8 cellular contexts compared by ENCODE assay signal in the genomic region with DNA sequence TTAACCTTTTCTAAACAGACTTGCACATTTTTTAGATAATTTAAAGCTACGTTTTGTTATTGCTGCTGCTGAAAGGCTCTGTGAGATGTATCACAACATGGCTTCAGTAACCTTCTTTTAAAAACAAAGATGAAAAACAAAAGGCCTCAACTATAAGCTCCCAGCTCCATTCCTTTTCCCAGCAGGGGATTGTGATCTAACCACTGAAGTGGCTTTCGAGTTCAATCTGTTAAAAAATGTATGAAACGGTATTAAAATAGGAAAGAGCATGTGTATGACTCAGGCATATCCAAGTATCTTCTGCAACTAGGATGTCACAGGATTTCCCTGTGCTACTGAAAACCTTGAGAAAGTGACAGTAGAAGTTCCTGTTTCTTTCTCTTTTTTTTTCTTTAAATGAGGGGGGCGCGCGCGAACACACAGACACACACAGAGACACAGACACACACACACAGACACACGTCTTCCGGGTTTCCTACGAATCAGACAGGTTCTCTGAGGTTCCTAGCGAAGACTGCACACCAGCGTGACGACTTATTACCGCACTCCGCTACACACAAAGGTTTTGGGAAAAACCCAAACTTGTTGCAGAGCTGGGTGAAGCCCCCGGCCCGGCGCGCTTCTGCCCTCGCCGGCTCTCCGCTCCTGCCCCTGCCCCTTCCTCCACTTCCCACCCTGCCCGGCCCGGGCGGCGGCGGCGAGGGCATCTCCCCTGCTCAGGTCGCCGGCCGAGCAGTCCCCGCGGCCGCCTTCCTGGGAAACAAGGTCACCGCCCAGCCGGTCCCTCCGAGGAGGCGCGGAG.
DNase-seq lines count a peak whose midpoint lies in the region; ATAC-seq and TF ChIP-seq lines count a peak whose summit lies in the region.

No MANE protein-coding gene starts in this region.

- peak; percentile 30 for TF ChIP-seq POLR2A in erythroblast (IDR thresholded peaks at IDR 0.05; ENCODE audit: low read length)

- ATAC-seq in HG03095 (IDR thresholded peaks at IDR 0.05; ENCODE audit: unreplicated experiment) = peak; percentile 58

- DNase-seq in NCI-H510A treated with DMSO at 0.1 percent for 48 hours (lab: John Stamatoyannopoulos, UW) = peak; percentile 7
- no peak for DNase-seq in NCI-H510A (lab: John Stamatoyannopoulos, UW)
- DNase-seq in NK-92 treated with Interleukin-12 subunit alpha and Interleukin-12 subunit beta, amount 100 ng/mL, for 24 hours (lab: John Stamatoyannopoulos, UW) = peak; percentile 64
- DNase-seq in activated CD8-positive, alpha-beta memory T cell treated with anti-CD3 and anti-CD28 coated beads, Interleukin-2, amount 50 U/mL, for 4 hours = peak; percentile 69
- DNase-seq in erythroblast (lab: John Stamatoyannopoulos, UW) = peak; percentile 71 to 76
- DNase-seq in myocyte (ENCODE audit: low read depth) = peak; percentile 68
- DNase-seq in stimulated activated CD8-positive, alpha-beta memory T cell treated with anti-CD3 and anti-CD28 coated beads, Interleukin-7, amount 100 ng/mL, for 48 hours (ENCODE audit: extremely low read depth in 1 of 2, low read depth in 1 of 2) = peak; percentile 37 to 50
